ENCODE assay signal across 12 cellular contexts in genomic region chr10:65861249-65861648, GRCh38.
A peak's percentile ranks its signal among the peaks of the same experiment; 100 is the strongest.
DNase-seq lines count a peak whose midpoint lies in the region; ATAC-seq, FAIRE-seq and TF ChIP-seq lines count a peak whose summit lies in the region.
"Had no signal": no experiment of that assay in that cellular context is flagged by ENCODE, and none has a peak within 500 bp of the region (broad histone marks: within the 10 kb centered on the region; RNA-seq: fewer than 3 reads in every experiment).

No MANE protein-coding gene starts in this region.

- no peak overlapping the region for H3K4me3 Mint-ChIP-seq in CD14-positive monocyte
- H3K4me3 Mint-ChIP-seq in activated T-helper 1 cell treated with anti-CD3 and anti-CD28 coated beads, Interleukin-12 subunit alpha, Interleukin-12 subunit beta, Interleukin-2, Interleukin-4 antibody, amounts not matched to agents 30 ng/mL and 10 ng/mL and 1 ng/mL, durations not matched to agents 14 hours and 24 hours and 36 hours, result no peak overlapping the region

- intact Hi-C loops in CD14-positive monocyte (cut with micrococcal nuclease), result no loop called here
- intact Hi-C loops in activated T-helper 1 cell treated with anti-CD3 and anti-CD28 coated beads, Interleukin-12 subunit alpha, Interleukin-12 subunit beta, Interleukin-2, Interleukin-4 antibody, amounts not matched to agents 30 ng/mL and 10 ng/mL and 1 ng/mL, durations not matched to agents 14 hours and 24 hours and 36 hours (cut with micrococcal nuclease), result no loop called here

- H3K4me1 ChIP-seq in foreskin keratinocyte, result peaks cover 10% of the 10 kb centered on the region
- H3K4me1 ChIP-seq: BLaER1 treated with 17β-estradiol and CSF1 and Interleukin-3, amounts not matched to agents 10 nM and 100 nM had no signal

- ATAC-seq in HG02678 (IDR thresholded peaks at IDR 0.05; ENCODE audit: unreplicated experiment) (peak; percentile 66), foreskin keratinocyte (peak; percentile 100)
- ATAC-seq: right cardiac atrium had no signal

- no peaks in the 10 kb centered on the region for H3K27me3 Mint-ChIP-seq in CD14-positive monocyte (ENCODE audit: low read depth in 3 of 3)
- no peaks in the 10 kb centered on the region for H3K27me3 Mint-ChIP-seq in activated T-helper 1 cell treated with anti-CD3 and anti-CD28 coated beads, Interleukin-12 subunit alpha, Interleukin-12 subunit beta, Interleukin-2, Interleukin-4 antibody, amounts not matched to agents 30 ng/mL and 10 ng/mL and 1 ng/mL, durations not matched to agents 14 hours and 24 hours and 36 hours (ENCODE audit: insufficient read depth)

- no peak for TF ChIP-seq POLR2A in GM12892 (IDR thresholded peaks at IDR 0.05; ENCODE audit: low read depth, low read length)

- H3K4me3 ChIP-seq in coronary artery, result no peak overlapping the region
- H3K4me3 ChIP-seq: BLaER1 treated with 17β-estradiol and CSF1 and Interleukin-3, amounts not matched to agents 10 nM and 100 nM had no signal

- H3K27me3 ChIP-seq in foreskin keratinocyte, result no peaks in the 10 kb centered on the region
- H3K27me3 ChIP-seq: BLaER1 treated with 17β-estradiol and CSF1 and Interleukin-3, amounts not matched to agents 10 nM and 100 nM had no signal

- H3K4me1 Mint-ChIP-seq in CD14-positive monocyte, result no peaks in the 10 kb centered on the region
- no peaks in the 10 kb centered on the region for H3K4me1 Mint-ChIP-seq in activated T-helper 1 cell treated with anti-CD3 and anti-CD28 coated beads, Interleukin-12 subunit alpha, Interleukin-12 subunit beta, Interleukin-2, Interleukin-4 antibody, amounts not matched to agents 30 ng/mL and 10 ng/mL and 1 ng/mL, durations not matched to agents 14 hours and 24 hours and 36 hours (ENCODE audit: low read depth)

- peak; percentile 81 for FAIRE-seq in GM12892 (lab: Jason Lieb, UNC)

- no peaks in the 10 kb centered on the region for H3K9me3 Mint-ChIP-seq in CD14-positive monocyte
- peaks cover 4% of the 10 kb centered on the region for H3K9me3 Mint-ChIP-seq in activated T-helper 1 cell treated with anti-CD3 and anti-CD28 coated beads, Interleukin-12 subunit alpha, Interleukin-12 subunit beta, Interleukin-2, Interleukin-4 antibody, amounts not matched to agents 30 ng/mL and 10 ng/mL and 1 ng/mL, durations not matched to agents 14 hours and 24 hours and 36 hours

- no peak for DNase-seq in GM12892 (ENCODE audit: insufficient read length)
- DNase-seq in HT1080 (ENCODE audit: low read depth), result peak; percentile 77
- peak; percentile 54 to 83 for DNase-seq in foreskin keratinocyte
- DNase-seq in coronary artery (ENCODE audit: low spot score), result no peak
- no peak for DNase-seq in CD14-positive monocyte (ENCODE audit: low spot score)
- no peak for DNase-seq in activated T-helper 1 cell treated with anti-CD3 and anti-CD28 coated beads, Interleukin-12 subunit alpha, Interleukin-12 subunit beta, Interleukin-2, Interleukin-4 antibody, amounts not matched to agents 30 ng/mL and 10 ng/mL and 1 ng/mL, durations not matched to agents 14 hours and 24 hours and 36 hours (ENCODE audit: low spot score)
- DNase-seq in NCI-H526 (lab: John Stamatoyannopoulos, UW), result no peak
- DNase-seq: HCEC 1CT, NCI-H446, right cardiac atrium had no signal

- H3K36me3 Mint-ChIP-seq in CD14-positive monocyte, result no peaks in the 10 kb centered on the region
- H3K36me3 Mint-ChIP-seq in activated T-helper 1 cell treated with anti-CD3 and anti-CD28 coated beads, Interleukin-12 subunit alpha, Interleukin-12 subunit beta, Interleukin-2, Interleukin-4 antibody, amounts not matched to agents 30 ng/mL and 10 ng/mL and 1 ng/mL, durations not matched to agents 14 hours and 24 hours and 36 hours (ENCODE audit: low read depth), result no peaks in the 10 kb centered on the region

- H3K27ac ChIP-seq in foreskin keratinocyte, result no peak overlapping the region
- H3K27ac ChIP-seq in coronary artery, result no peak overlapping the region
- H3K27ac ChIP-seq: BLaER1 treated with 17β-estradiol and CSF1 and Interleukin-3, amounts not matched to agents 10 nM and 100 nM had no signal

- TF ChIP-seq CTCF in foreskin keratinocyte (conservative IDR thresholded peaks at IDR 0.05) (no peak), coronary artery (IDR thresholded peaks at IDR 0.05) (no peak), CD14-positive monocyte (IDR thresholded peaks at IDR 0.05) (no peak)

- no peak overlapping the region for H3K27ac Mint-ChIP-seq in CD14-positive monocyte
- H3K27ac Mint-ChIP-seq in activated T-helper 1 cell treated with anti-CD3 and anti-CD28 coated beads, Interleukin-12 subunit alpha, Interleukin-12 subunit beta, Interleukin-2, Interleukin-4 antibody, amounts not matched to agents 30 ng/mL and 10 ng/mL and 1 ng/mL, durations not matched to agents 14 hours and 24 hours and 36 hours, result no peak overlapping the region

Comparison
In these comparisons a context has a peak if more than half of its experiments do, and no peak if none do; other contexts are left out.
1. DNase-seq: peak in HT1080 (single experiment) and foreskin keratinocyte (2 of 2); none in GM12892 (single experiment), coronary artery (single experiment), CD14-positive monocyte (single experiment), activated T-helper 1 cell treated with anti-CD3 and anti-CD28 coated beads, Interleukin-12 subunit alpha, Interleukin-12 subunit beta, Interleukin-2, Interleukin-4 antibody, amounts not matched to agents 30 ng/mL and 10 ng/mL and 1 ng/mL, durations not matched to agents 14 hours and 24 hours and 36 hours (single experiment) and NCI-H526 (0 of 2).